In the genomic region with DNA sequence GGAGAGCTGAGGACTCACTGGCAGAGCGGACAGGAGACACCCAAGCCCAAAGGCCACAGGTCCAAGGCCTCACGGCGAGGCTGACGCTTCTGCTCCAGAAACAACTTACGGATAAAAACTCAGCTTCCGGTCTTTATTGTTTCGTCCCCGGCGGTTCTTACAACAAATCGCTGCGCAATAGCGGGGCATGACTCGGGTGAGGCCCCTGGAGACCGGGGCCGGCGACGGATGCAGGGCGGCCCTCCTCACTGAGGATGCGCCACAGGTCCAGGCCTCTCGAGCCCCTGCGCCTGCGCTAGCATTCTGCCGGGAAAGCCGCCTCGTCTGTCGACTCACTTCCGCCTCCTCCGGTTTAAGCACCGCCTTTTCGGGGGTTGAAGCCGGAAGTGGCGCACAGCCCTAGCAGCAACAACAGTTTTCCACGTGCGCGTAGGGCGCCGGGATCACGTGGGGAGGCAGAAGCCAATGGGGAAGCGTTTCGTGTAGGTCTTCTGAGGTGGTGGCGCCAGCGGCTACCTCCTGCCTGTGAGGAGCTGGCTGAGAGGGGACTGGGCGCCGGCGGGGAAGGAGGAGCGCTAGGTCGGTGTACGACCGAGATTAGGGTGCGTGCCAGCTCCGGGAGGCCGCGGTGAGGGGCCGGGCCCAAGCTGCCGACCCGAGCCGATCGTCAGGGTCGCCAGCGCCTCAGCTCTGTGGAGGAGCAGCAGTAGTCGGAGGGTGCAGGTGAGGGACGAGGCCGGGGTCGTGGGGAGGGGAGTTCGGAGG, we compare ENCODE assay signal across 8 cellular contexts. TPM values are rescaled to one million over a fixed set of nuclear protein-coding genes. Genes with fewer than 3 reads are reported as not detected.
DNase-seq lines count a peak whose midpoint lies in the region; ATAC-seq lines count a peak whose summit lies in the region.

TSS of gene DNAJB9 (plus strand) at position 494 of the 765 bp plus-strand sequence. CDS start 1,853 bp downstream, outside the sequence.
TSS of gene THAP5 (minus strand) at position 326 of the 765 bp plus-strand sequence. CDS start at position 189, 137 bp downstream.

- H3K4me3 ChIP-seq in NT2/D1 (ENCODE audit: insufficient read length, low read depth): peak within 1 kb of the TSS; percentile 91
- H3K4me3 ChIP-seq in endocrine pancreas (ENCODE audit: control insufficient read depth, insufficient read depth, low read length): peak within 1 kb of the TSS; percentile 96
- H3K4me3 ChIP-seq in mesenchymal stem cell (ENCODE audit: insufficient read depth in 1 of 2, low read depth in 1 of 2, low read length in 2 of 2): peak within 1 kb of the TSS; percentile 89 to 93

- H3K23ac ChIP-seq in mesenchymal stem cell (ENCODE audit: low read length in 2 of 2): peak within 1 kb of the TSS in 1 of 2 experiments; percentile 90

- H3K36me3 ChIP-seq in NT2/D1 (ENCODE audit: insufficient read depth, insufficient read length, low read length): peaks cover 43% of the 10 kb centered on the region
- no peaks in the 10 kb centered on the region for H3K36me3 ChIP-seq in endocrine pancreas (ENCODE audit: control insufficient read depth, insufficient read depth, low read length)
- H3K36me3 ChIP-seq in mesenchymal stem cell (ENCODE audit: control insufficient read depth in 1 of 2, insufficient read depth in 2 of 2, low read depth in 1 of 2, low read length in 2 of 2): peaks cover 0 to 38% of the 10 kb centered on the region in 2 experiments

- H4K91ac ChIP-seq in mesenchymal stem cell (ENCODE audit: low read length): peak within 1 kb of the TSS; percentile 81

- H3K4ac ChIP-seq in mesenchymal stem cell (ENCODE audit: low read depth in 1 of 2, low read length in 2 of 2): peak within 1 kb of the TSS; percentile 71 to 83

- peak within 1 kb of the TSS; percentile 62 to 90 for H3K18ac ChIP-seq in mesenchymal stem cell (ENCODE audit: low read depth in 1 of 2, low read length in 2 of 2)

- peak within 1 kb of the TSS; percentile 95 for H3K9ac ChIP-seq in NT2/D1 (ENCODE audit: insufficient read length, low read depth)
- peak within 1 kb of the TSS; percentile 97 for H3K9ac ChIP-seq in endocrine pancreas (ENCODE audit: control insufficient read depth, insufficient read depth, low read length)
- peak within 1 kb of the TSS; percentile 99 for H3K9ac ChIP-seq in mesenchymal stem cell (ENCODE audit: low read length)

- no peaks in the 10 kb centered on the region for H3K9me3 ChIP-seq in NT2/D1 (ENCODE audit: insufficient read depth, low read length)
- H3K9me3 ChIP-seq in endocrine pancreas (ENCODE audit: control insufficient read depth, low read length): no peaks in the 10 kb centered on the region
- H3K9me3 ChIP-seq in mesenchymal stem cell (ENCODE audit: control insufficient read depth, low read length): no peaks in the 10 kb centered on the region

- peak within 1 kb of the TSS in 1 of 2 experiments; percentile 91 for H3K14ac ChIP-seq in mesenchymal stem cell (ENCODE audit: low read length in 2 of 2)

- H3K4me1 ChIP-seq in NT2/D1 (ENCODE audit: insufficient read depth, insufficient read length) (no peaks in the 10 kb centered on the region), endocrine pancreas (ENCODE audit: control insufficient read depth, insufficient read depth, low read length) (peaks cover 38% of the 10 kb centered on the region), mesenchymal stem cell (ENCODE audit: control insufficient read depth, insufficient read depth, low read depth, low read length) (peaks cover 3% of the 10 kb centered on the region)

- peak within 1 kb of the TSS; percentile 3 for H2BK5ac ChIP-seq in mesenchymal stem cell (ENCODE audit: low read depth, low read length, poor library complexity, severe bottlenecking)

- H2AFZ ChIP-seq in mesenchymal stem cell (ENCODE audit: low read depth, low read length): peak within 1 kb of the TSS; percentile 97

- peak; percentile 91 for ATAC-seq in GM21381 (IDR thresholded peaks at IDR 0.05; ENCODE audit: unreplicated experiment)

- H3K27me3 ChIP-seq in NT2/D1 (ENCODE audit: insufficient read depth, insufficient read length) (no peaks in the 10 kb centered on the region), endocrine pancreas (ENCODE audit: control insufficient read depth, insufficient read depth, low read length) (no peaks in the 10 kb centered on the region), mesenchymal stem cell (ENCODE audit: control insufficient read depth in 1 of 2, insufficient read depth in 1 of 2, low read length in 2 of 2) (no peaks in the 10 kb centered on the region)

- H3K4me2 ChIP-seq in mesenchymal stem cell (ENCODE audit: low read length, poor library complexity, severe bottlenecking): peak within 1 kb of the TSS; percentile 78

- H2BK15ac ChIP-seq in mesenchymal stem cell (ENCODE audit: low read depth, poor library complexity, severe bottlenecking): peak within 1 kb of the TSS; percentile 89

- peak within 1 kb of the TSS; percentile 66 for H3K27ac ChIP-seq in mesenchymal stem cell (ENCODE audit: low read length, poor library complexity, severe bottlenecking)

- peaks cover 9% of the 10 kb centered on the region for H3K79me1 ChIP-seq in mesenchymal stem cell (replicated peaks; ENCODE audit: low read length, poor library complexity, severe bottlenecking)

- H2BK120ac ChIP-seq in mesenchymal stem cell (ENCODE audit: low read depth, low read length): no peak within 1 kb of the TSS

- DNase-seq in COR-L47 (lab: John Stamatoyannopoulos, UW) (peak; percentile 100), HUDEP-2 (lab: John Stamatoyannopoulos, UW; ENCODE audit: unreplicated experiment in 76 of 76) (peak; percentile 44 to 99 (median 98)), NT2/D1 (ENCODE audit: low read depth, low spot score) (peak; percentile 99), mesenchymal stem cell (peak; percentile 100)
- peak; percentile 98 for DNase-seq in activated CD8-positive, alpha-beta memory T cell treated with anti-CD3 and anti-CD28 coated beads, Interleukin-2, amount 50 U/mL, for 1 hour (ENCODE audit: extremely low read depth)
- peak; percentile 99 for DNase-seq in stimulated activated CD8-positive, alpha-beta memory T cell treated with anti-CD3 and anti-CD28 coated beads, Interleukin-12 subunit alpha, Interleukin-12 subunit beta, amount 100 ng/mL, for 4 hours (ENCODE audit: low read depth)

- no peak within 1 kb of the TSS for H2AK5ac ChIP-seq in mesenchymal stem cell (ENCODE audit: low read length, severe bottlenecking)

- H2BK12ac ChIP-seq in mesenchymal stem cell (ENCODE audit: low read length in 2 of 2): peak within 1 kb of the TSS in 1 of 2 experiments; percentile 85

- peak within 1 kb of the TSS; percentile 92 for H4K8ac ChIP-seq in mesenchymal stem cell (ENCODE audit: low read length)

- WGBS in mesenchymal stem cell: 1% methylated on average over 61 of the region's 65 CpGs

RNA-seq across cellular contexts. Expression of gene DNAJB9, which starts in this region (rescaled TPM):
- polyA plus RNA-seq in mesenchymal stem cell (2013, experiment 1 of 2): 35.8 TPM
- polyA plus RNA-seq in mesenchymal stem cell (2013, experiment 2 of 2): 35.7 TPM

RNA-seq across cellular contexts. Expression of gene THAP5, which starts in this region (rescaled TPM):
- 22.6 TPM for polyA plus RNA-seq in mesenchymal stem cell (2013, experiment 1 of 2)
- polyA plus RNA-seq in mesenchymal stem cell (2013, experiment 2 of 2): 24.2 TPM

Comparison
In these comparisons a context has a peak if more than half of its experiments do, and no peak if none do; other contexts are left out.
1. Peak in every context shown above with its lines: DNase-seq, ATAC-seq, H3K4me3 ChIP-seq and H3K27ac ChIP-seq.